7 cellular contexts compared by ENCODE assay signal in genomic region chr17:49741009-49741691, GRCh38.
DNase-seq lines count a peak whose midpoint lies in the region; ATAC-seq lines count a peak whose summit lies in the region.

No MANE protein-coding gene starts in this region.

- ATAC-seq in GM21447 (IDR thresholded peaks at IDR 0.05; ENCODE audit: unreplicated experiment) = peak; percentile 37

- DNase-seq in OCI-M1 (lab: John Stamatoyannopoulos, UW) (peak; percentile 71), fibroblast of peridontal ligament (ENCODE audit: extremely low read depth) (peak; percentile 66), stromal cell of bone marrow (ENCODE audit: low read depth) (peak; percentile 56), NCI-H82 (lab: John Stamatoyannopoulos, UW) (no peak), NCI-H1417 treated with DMSO at 0.1 percent for 48 hours (lab: John Stamatoyannopoulos, UW) (no peak), hypothalamus (lab: John Stamatoyannopoulos, UW) (no peak)

Comparison
In these comparisons a context has a peak if more than half of its experiments do, and no peak if none do; other contexts are left out.
1. DNase-seq: peak in OCI-M1 (single experiment), fibroblast of peridontal ligament (single experiment) and stromal cell of bone marrow (single experiment); none in NCI-H82 (single experiment), NCI-H1417 treated with DMSO at 0.1 percent for 48 hours (single experiment) and hypothalamus (0 of 51).